In genomic region chr15:76174654-76175053, GRCh38 we compare ENCODE assay signal across 6 cellular contexts.
"Had no signal": no experiment of that assay in that cellular context is flagged by ENCODE, and none has a peak within 500 bp of the region (broad histone marks: within the 10 kb centered on the region; RNA-seq: fewer than 3 reads in every experiment).

No MANE protein-coding gene starts in this region.

- H3K36me3 ChIP-seq: HAP-1 had no signal

- H3K9me3 ChIP-seq: HAP-1 had no signal

- H3K4me1 ChIP-seq: HAP-1 had no signal

- H3K4me3 ChIP-seq: GM23248, HAP-1 had no signal

- H3K27ac ChIP-seq: GM23248 had no signal

- FAIRE-seq: HTR-8/SVneo had no signal

- H2AFZ ChIP-seq: GM23248 had no signal

- H3K9ac ChIP-seq: GM23248 had no signal

- DNase-seq: GM23248, GOT3, H7, KG1 had no signal
